ENCODE assay signal across 10 cellular contexts in genomic region chr5:174503461-174504265, GRCh38.
DNase-seq lines count a peak whose midpoint lies in the region; ATAC-seq and TF ChIP-seq lines count a peak whose summit lies in the region.
"Had no signal": no experiment of that assay in that cellular context is flagged by ENCODE, and none has a peak within 500 bp of the region (broad histone marks: within the 10 kb centered on the region; RNA-seq: fewer than 3 reads in every experiment).

No MANE protein-coding gene starts in this region.

- no peak overlapping the region for H3K27ac Mint-ChIP-seq in effector memory CD8-positive, alpha-beta T cell
- H3K27ac Mint-ChIP-seq: naive B cell had no signal

- DNase-seq in ELR (ENCODE audit: low read depth) (peak; percentile 78), NOMO-1 treated with dmso at 0.1 percent for 144 hours (lab: John Stamatoyannopoulos, UW; ENCODE audit: unreplicated experiment) (peak; percentile 37), putamen (ENCODE audit: low spot score) (peak; percentile 94), CD1c-positive myeloid dendritic cell (ENCODE audit: extremely low spot score) (no peak), OCI-LY7 (ENCODE audit: low spot score) (no peak), kidney tubule cell (ENCODE audit: low spot score) (no peak)
- DNase-seq in effector memory CD8-positive, alpha-beta T cell: no peak
- DNase-seq: naive B cell, NCI-H1694 had no signal

- intact Hi-C loops in OCI-LY7 (cut with micrococcal nuclease; ENCODE audit: unreplicated experiment): no loop called here

- BruUV-seq in OCI-LY7 (replicated peaks; lab: Mats Ljungman, UMichigan): no TSS peak

- no peak overlapping the region for H3K4me2 ChIP-seq in OCI-LY7 (ENCODE audit: low read length)

- H3K4me3 Mint-ChIP-seq in effector memory CD8-positive, alpha-beta T cell: no peak overlapping the region
- H3K4me3 Mint-ChIP-seq: naive B cell had no signal

- no peaks in the 10 kb centered on the region for H3K4me1 Mint-ChIP-seq in effector memory CD8-positive, alpha-beta T cell (ENCODE audit: low read depth in 2 of 2)
- H3K4me1 Mint-ChIP-seq: naive B cell had no signal

- no peaks in the 10 kb centered on the region for H3K9me2 ChIP-seq in OCI-LY7 (ENCODE audit: insufficient read depth, low read length)

- POLR2A ChIA-PET in OCI-LY7 (lab: Charles Lee): interaction anchor here (0.6 to 1.1 kb wide), 2 partner anchors 12 to 900 kb away, joined by 3 to 5 read pairs; no protein-coding TSS in a partner anchor

- no peaks in the 10 kb centered on the region for H3K79me2 ChIP-seq in OCI-LY7 (ENCODE audit: insufficient read depth, low read depth, low read length)

- no peaks in the 10 kb centered on the region for H3K9me3 ChIP-seq in duodenal mucosa (ENCODE audit: control insufficient read depth in 1 of 2, low read length in 2 of 2)
- no peaks in the 10 kb centered on the region for H3K9me3 ChIP-seq in OCI-LY7 (ENCODE audit: low read length)

- no peak overlapping the region for H2AFZ ChIP-seq in OCI-LY7 (ENCODE audit: low read length)

- no peak for ATAC-seq in effector memory CD8-positive, alpha-beta T cell (replicated peaks)

- H3K4me1 ChIP-seq in duodenal mucosa (ENCODE audit: control insufficient read depth in 1 of 2, insufficient read depth in 2 of 2, low read length in 2 of 2) (peaks cover 10 to 23% of the 10 kb centered on the region in 2 donors), OCI-LY7 (ENCODE audit: insufficient read depth, low read length, poor library complexity, severe bottlenecking) (no peaks in the 10 kb centered on the region)

- H3K27ac ChIP-seq in duodenal mucosa (ENCODE audit: low read depth, low read length) (peak overlapping the region; percentile 54), OCI-LY7 (ENCODE audit: low read depth, low read length, poor library complexity, severe bottlenecking) (no peak overlapping the region)

- H3K36me3 ChIP-seq in duodenal mucosa (ENCODE audit: control insufficient read depth in 1 of 2, insufficient read depth in 2 of 2, low read length in 2 of 2) (no peaks in the 10 kb centered on the region), OCI-LY7 (ENCODE audit: insufficient read depth, low read length) (no peaks in the 10 kb centered on the region)

- H3K36me3 Mint-ChIP-seq in effector memory CD8-positive, alpha-beta T cell (ENCODE audit: insufficient read depth): peaks cover 4% of the 10 kb centered on the region

- H3K9ac ChIP-seq in duodenal mucosa (ENCODE audit: low read depth in 1 of 2, low read length in 2 of 2): no peak overlapping the region

- CTCF ChIA-PET in OCI-LY7 (lab: Charles Lee; ENCODE audit: unreplicated experiment): no interaction called here

- TF ChIP-seq CTCF in OCI-LY7 (conservative IDR thresholded peaks at IDR 0.05; ENCODE audit: low read length): no peak

- H3K27me3 Mint-ChIP-seq in effector memory CD8-positive, alpha-beta T cell: no peaks in the 10 kb centered on the region

- H4K20me1 ChIP-seq in OCI-LY7 (ENCODE audit: insufficient read depth, low read length): no peaks in the 10 kb centered on the region

- no peaks in the 10 kb centered on the region for H3K27me3 ChIP-seq in duodenal mucosa (ENCODE audit: control insufficient read depth in 1 of 2, insufficient read depth in 2 of 2, low read length in 2 of 2)

- H3K4me3 ChIP-seq in duodenal mucosa (ENCODE audit: low read depth in 1 of 2, low read length in 2 of 2) (peak overlapping the region in 1 of 2 donors; percentile 55), OCI-LY7 (ENCODE audit: low read depth, low read length, poor library complexity, severe bottlenecking) (no peak overlapping the region)

- peaks cover 7 to 10% of the 10 kb centered on the region in 2 donors for H3K9me3 Mint-ChIP-seq in effector memory CD8-positive, alpha-beta T cell

Comparison
In these comparisons a context has a peak if more than half of its experiments do, and no peak if none do; other contexts are left out.
1. DNase-seq: peak in ELR (single experiment), NOMO-1 treated with dmso at 0.1 percent for 144 hours (single experiment) and putamen (single experiment); none in CD1c-positive myeloid dendritic cell (single experiment), OCI-LY7 (single experiment), kidney tubule cell (single experiment) and effector memory CD8-positive, alpha-beta T cell (0 of 3).